22 cellular contexts compared by ENCODE assay signal in genomic region chr11:87425391-87425790, GRCh38.
DNase-seq lines count a peak whose midpoint lies in the region; TF ChIP-seq lines count a peak whose summit lies in the region.
"Had no signal": no experiment of that assay in that cellular context is flagged by ENCODE, and none has a peak within 500 bp of the region (broad histone marks: within the 10 kb centered on the region; RNA-seq: fewer than 3 reads in every experiment).

No MANE protein-coding gene starts in this region.

- H3K79me2 ChIP-seq in Karpas-422 (ENCODE audit: low read length) = no peaks in the 10 kb centered on the region

- H3K4me1 ChIP-seq in Karpas-422 (ENCODE audit: low read length) = peaks cover 64% of the 10 kb centered on the region
- H3K4me1 ChIP-seq: ascending aorta, left lung, prostate gland had no signal

- no peaks in the 10 kb centered on the region for H4K20me1 ChIP-seq in Karpas-422 (ENCODE audit: insufficient read depth, low read depth, low read length)

- 0 out of 2 replicates have a peak overlapping the region, but pooled peaks have one; percentile 5 for H2AFZ ChIP-seq in Karpas-422 (ENCODE audit: low read length)

- no peak overlapping the region for H3K9ac ChIP-seq in Karpas-422 (ENCODE audit: low read length)

- in situ Hi-C loops in brain microvascular endothelial cell (cut with HindIII; ENCODE audit: low pct_ligation_motif_present, low sequenced_read_pairs) = no loop called here

- H3K9me2 ChIP-seq in Karpas-422 (replicated peaks; ENCODE audit: insufficient read depth, low read length) = no peaks in the 10 kb centered on the region

- no peaks in the 10 kb centered on the region for H3K9me3 ChIP-seq in Karpas-422 (ENCODE audit: low read length)
- H3K9me3 ChIP-seq: ascending aorta, left lung, prostate gland had no signal

- peak overlapping the region; percentile 0; the same call in 1 of the 2 replicates for H3K27ac ChIP-seq in Karpas-422 (ENCODE audit: low read length)
- no peak overlapping the region for H3K27ac ChIP-seq in brain microvascular endothelial cell
- H3K27ac ChIP-seq: ascending aorta, left lung, prostate gland had no signal

- no peak for TF ChIP-seq CTCF in brain microvascular endothelial cell (IDR thresholded peaks at IDR 0.05; ENCODE audit: low read depth, low read length, missing control alignments)

- H3K27me3 ChIP-seq in Karpas-422 (ENCODE audit: low read length) (no peaks in the 10 kb centered on the region), brain microvascular endothelial cell (replicated peaks) (no peaks in the 10 kb centered on the region)
- H3K27me3 ChIP-seq: ascending aorta, left lung had no signal

- H3K4me3 ChIP-seq in Karpas-422 (ENCODE audit: low read length) (no peak overlapping the region), brain microvascular endothelial cell (ENCODE audit: low read depth, low read length) (no peak overlapping the region)
- H3K4me3 ChIP-seq: ascending aorta, left lung, prostate gland had no signal

- peak; percentile 88 for DNase-seq in EH (ENCODE audit: low read depth)
- no peak for DNase-seq in Karpas-422
- DNase-seq in brain microvascular endothelial cell = peak; percentile 32
- DNase-seq in kidney tubule cell (ENCODE audit: low spot score) = peak; percentile 56
- no peak for DNase-seq in SIG-M5 treated with dmso at 0.1 percent for 504 hours (lab: John Stamatoyannopoulos, UW; ENCODE audit: unreplicated experiment)
- DNase-seq in globus pallidus (ENCODE audit: low spot score) = no peak
- no peak for DNase-seq in activated CD4-positive, CD25-positive, alpha-beta regulatory T cell treated with anti-CD3 and anti-CD28 coated beads, Interleukin-2, amount 50 U/mL, for 72 hours
- DNase-seq in NCI-H1694 (lab: John Stamatoyannopoulos, UW) = no peak
- DNase-seq: activated CD4-positive, alpha-beta T cell treated with anti-CD3 and anti-CD28 coated beads, Interleukin-2, amount 10 ng/mL, durations not matched to agents 24 days and 14 days; activated CD8-positive, alpha-beta memory T cell treated with anti-CD3 and anti-CD28 coated beads, Interleukin-2, amount 10 ng/mL, durations not matched to agents 7 days and 5 days; CD4-positive, CD25-positive, alpha-beta regulatory T cell; GDM1; H9; KG1; left lung; NCI-H1694 treated with DMSO at 0.1 percent for 48 hours; NCI-H774; SIG-M5; substantia nigra; T-helper 1 cell had no signal

- H3K36me3 ChIP-seq in Karpas-422 (ENCODE audit: insufficient read depth, low read length) = no peaks in the 10 kb centered on the region; the same call in 1 of the 2 replicates
- no peaks in the 10 kb centered on the region for H3K36me3 ChIP-seq in brain microvascular endothelial cell (replicated peaks)
- H3K36me3 ChIP-seq: ascending aorta, left lung, prostate gland had no signal

- no peak overlapping the region for H3K4me2 ChIP-seq in Karpas-422 (ENCODE audit: low read depth, low read length, poor library complexity, severe bottlenecking)

Comparison
In these comparisons a context has a peak if more than half of its experiments do, and no peak if none do; other contexts are left out.
1. DNase-seq: peak in EH (single experiment), brain microvascular endothelial cell (single experiment) and kidney tubule cell (single experiment); none in Karpas-422 (single experiment), SIG-M5 treated with dmso at 0.1 percent for 504 hours (single experiment), globus pallidus (single experiment), activated CD4-positive, CD25-positive, alpha-beta regulatory T cell treated with anti-CD3 and anti-CD28 coated beads, Interleukin-2, amount 50 U/mL, for 72 hours (single experiment) and NCI-H1694 (single experiment).